In the genomic region with DNA sequence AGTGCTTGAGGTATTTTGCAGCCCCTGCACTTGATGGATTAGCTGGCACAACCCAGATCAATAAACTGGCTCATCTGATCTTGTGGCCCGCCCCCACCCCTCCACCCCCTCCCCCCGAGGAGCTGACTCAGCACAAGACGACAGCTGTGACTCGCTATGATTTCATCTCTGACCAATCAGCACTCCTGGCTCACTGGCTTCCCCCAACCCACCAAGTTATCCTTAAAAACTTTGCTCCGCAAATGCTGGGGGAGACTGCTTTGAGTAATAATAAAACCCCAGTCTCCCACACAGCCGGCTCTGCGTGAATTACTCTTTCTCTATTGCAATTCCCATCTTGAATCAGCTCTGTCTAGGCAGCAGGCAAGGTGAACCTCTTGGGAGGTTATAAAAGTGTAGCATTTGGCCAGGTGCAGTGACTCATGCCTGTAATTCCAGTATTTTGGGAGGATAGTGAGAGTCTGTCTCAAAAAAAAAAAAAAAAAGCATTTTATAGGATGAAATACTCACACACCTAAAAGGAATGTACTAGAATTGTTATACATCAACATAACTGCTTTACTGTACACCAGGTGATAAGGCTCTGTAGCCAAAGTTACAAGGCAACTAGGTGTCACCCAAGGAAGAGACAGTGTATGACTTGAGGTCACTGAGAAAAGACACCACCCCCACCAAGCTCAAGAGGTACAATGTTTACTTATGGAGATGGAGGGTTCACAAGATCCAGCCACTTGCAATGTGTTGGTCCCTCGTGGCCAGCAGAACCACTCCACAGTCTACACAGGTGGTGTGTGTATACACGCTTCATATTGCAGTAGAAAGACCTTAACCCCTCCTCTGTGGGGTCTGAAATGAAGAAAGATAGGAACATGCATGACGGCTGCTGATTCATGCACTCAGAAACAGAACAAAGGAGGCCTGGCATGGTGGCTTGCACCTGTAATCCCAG, we compare ENCODE assay signal across 10 cellular contexts. TPM values are rescaled to one million over a fixed set of nuclear protein-coding genes. Genes with fewer than 3 reads are reported as not detected.
DNase-seq lines count a peak whose midpoint lies in the region; ATAC-seq, FAIRE-seq and TF ChIP-seq lines count a peak whose summit lies in the region.
"Had no signal": no experiment of that assay in that cellular context is flagged by ENCODE, and none has a peak within 500 bp of the region (broad histone marks: within the 10 kb centered on the region; RNA-seq: fewer than 3 reads in every experiment).

No MANE protein-coding gene starts in this region.

- peak; percentile 9 for DNase-seq in AG10803 (ENCODE audit: low read depth)
- DNase-seq in M059J (ENCODE audit: low read depth): peak; percentile 27
- peak; percentile 82 for DNase-seq in bronchial epithelial cell (ENCODE audit: low read depth)
- DNase-seq in mucosa of descending colon: no peak
- no peak for DNase-seq in DMS153 (lab: John Stamatoyannopoulos, UW)
- no peak for DNase-seq in RPMI8226
- DNase-seq in OCI-LY7 (ENCODE audit: low spot score): no peak
- DNase-seq: spleen had no signal

- intact Hi-C loops in mucosa of descending colon (cut with DNase I, micrococcal nuclease) (no loop called here), OCI-LY7 (cut with micrococcal nuclease; ENCODE audit: unreplicated experiment) (no loop called here)

- peaks cover 4% of the 10 kb centered on the region for H3K4me1 ChIP-seq in mucosa of descending colon (ENCODE audit: low read depth)
- H3K4me1 ChIP-seq in OCI-LY7 (ENCODE audit: insufficient read depth, low read length, poor library complexity, severe bottlenecking): peaks cover 7% of the 10 kb centered on the region

- H3K9me3 ChIP-seq in mucosa of descending colon (no peaks in the 10 kb centered on the region), OCI-LY7 (ENCODE audit: low read length) (no peaks in the 10 kb centered on the region)
- H3K9me3 ChIP-seq: spleen had no signal

- H3K27me3 ChIP-seq in bronchial epithelial cell (ENCODE audit: control insufficient read depth, insufficient read depth, low read length): no peaks in the 10 kb centered on the region
- H3K27me3 ChIP-seq: spleen had no signal

- BruUV-seq in OCI-LY7 (replicated peaks; lab: Mats Ljungman, UMichigan): no TSS peak

- H4K20me1 ChIP-seq in OCI-LY7 (ENCODE audit: insufficient read depth, low read length): no peaks in the 10 kb centered on the region

- H3K79me2 ChIP-seq in OCI-LY7 (ENCODE audit: insufficient read depth, low read depth, low read length): no peaks in the 10 kb centered on the region

- H3K4me2 ChIP-seq in OCI-LY7 (ENCODE audit: low read length): no peak overlapping the region

- CTCF ChIA-PET in OCI-LY7 (lab: Charles Lee; ENCODE audit: unreplicated experiment): no interaction called here

- H3K27ac ChIP-seq in OCI-LY7 (ENCODE audit: low read depth, low read length, poor library complexity, severe bottlenecking): no peak overlapping the region
- H3K27ac ChIP-seq: spleen had no signal

- H3K36me3 ChIP-seq in bronchial epithelial cell (ENCODE audit: control insufficient read depth, insufficient read depth, low read length) (peaks cover under 1% of the 10 kb centered on the region), mucosa of descending colon (ENCODE audit: low read depth) (no peaks in the 10 kb centered on the region), OCI-LY7 (ENCODE audit: insufficient read depth, low read length) (peaks cover 6% of the 10 kb centered on the region; the same call in 1 of the 2 replicates)

- POLR2A ChIA-PET in OCI-LY7 (lab: Charles Lee): interaction anchor here (0.9 kb wide), 1 partner anchor 9 kb away, joined by 7 read pairs; no protein-coding TSS in a partner anchor

- no peak for TF ChIP-seq CTCF in AG10803 (conservative IDR thresholded peaks at IDR 0.05; ENCODE audit: low read length)
- TF ChIP-seq CTCF in bronchial epithelial cell (IDR thresholded peaks at IDR 0.05; ENCODE audit: insufficient read depth, low read length, severe bottlenecking): no peak
- TF ChIP-seq CTCF in mucosa of descending colon (IDR thresholded peaks at IDR 0.05): no peak
- TF ChIP-seq CTCF in OCI-LY7 (conservative IDR thresholded peaks at IDR 0.05; ENCODE audit: low read length): no peak

- FAIRE-seq in bronchial epithelial cell (lab: Jason Lieb, UNC): no peak
- FAIRE-seq: D721Med had no signal

- ATAC-seq in mucosa of descending colon (peak; percentile 66), HG03045 (IDR thresholded peaks at IDR 0.05; ENCODE audit: unreplicated experiment) (no peak)

- H2AFZ ChIP-seq in OCI-LY7 (ENCODE audit: low read length): no peak overlapping the region

- no peaks in the 10 kb centered on the region for H3K9me2 ChIP-seq in OCI-LY7 (ENCODE audit: insufficient read depth, low read length)

- H3K4me3 ChIP-seq in AG10803 (ENCODE audit: low read length) (no peak overlapping the region), bronchial epithelial cell (ENCODE audit: low read depth, low read length) (no peak overlapping the region), mucosa of descending colon (no peak overlapping the region), OCI-LY7 (ENCODE audit: low read depth, low read length, poor library complexity, severe bottlenecking) (no peak overlapping the region)
- H3K4me3 ChIP-seq: spleen had no signal

RNA-seq across cellular contexts. Expression of a gene that starts 8.6 kb away (rescaled TPM):
- 2.9 and 5.7 TPM in 2 replicates for total RNA-seq in M059J (2014; rRNA removed; shearing (Covaris generic))
- 4.2 and 5.8 TPM in 2 replicates for total RNA-seq in bronchial epithelial cell
- 10 to 100 TPM; 10.0 to 26.4 (median 16.8) TPM for total RNA-seq in mucosa of descending colon
- 3.4 TPM in 2 replicates for total RNA-seq in OCI-LY7 (2014; rRNA removed; shearing (Covaris generic))
- 11.7 and 13.4 TPM in 2 replicates for total RNA-seq in OCI-LY7 (2022)

Comparison
In these comparisons a context has a peak if more than half of its experiments do, and no peak if none do; other contexts are left out.
1. DNase-seq: peak in AG10803 (single experiment), M059J (single experiment) and bronchial epithelial cell (single experiment); none in mucosa of descending colon (0 of 3), DMS153 (single experiment), RPMI8226 (single experiment) and OCI-LY7 (single experiment).